8 cellular contexts compared by ENCODE assay signal in genomic region chr2:241507430-241508239, GRCh38. TPM values are rescaled to one million over a fixed set of nuclear protein-coding genes. Genes with fewer than 3 reads are reported as not detected.
DNase-seq lines count a peak whose midpoint lies in the region; ATAC-seq, FAIRE-seq and TF ChIP-seq lines count a peak whose summit lies in the region.

No MANE protein-coding gene starts in this region.

- POLR2A ChIA-PET in activated B cell treated with CpG ODN at 0.5 μM for 24 hours (lab: Charles Lee): interaction anchor here (0.6 to 1.1 kb wide), 3 partner anchors 21 to 194 kb away, joined by 3 to 9 read pairs (median 5); partner anchors contain the start of gene ING5

- no peaks in the 10 kb centered on the region for H3K27me3 Mint-ChIP-seq in activated B cell treated with CpG ODN at 0.5 μM for 24 hours
- no peaks in the 10 kb centered on the region for H3K27me3 Mint-ChIP-seq in stimulated activated naive CD8-positive, alpha-beta T cell treated with anti-CD3 and anti-CD28 coated beads, Interleukin-15, Interleukin-2, amounts not matched to agents 100 ng/mL and 50 ng/mL, for 24 hours

- H4K91ac ChIP-seq in mesenchymal stem cell (ENCODE audit: low read length): no peak overlapping the region

- no peaks in the 10 kb centered on the region for H3K27me3 ChIP-seq in mesenchymal stem cell (ENCODE audit: control insufficient read depth in 1 of 2, insufficient read depth in 1 of 2, low read length in 2 of 2)

- no peak for TF ChIP-seq CTCF in activated B cell treated with CpG ODN at 0.5 μM for 24 hours (IDR thresholded peaks at IDR 0.05)

- DNase-seq in DMS114 treated with DMSO at 0.1 percent for 48 hours (lab: John Stamatoyannopoulos, UW; ENCODE audit: unreplicated experiment): peak; percentile 13
- peak; percentile 75 for DNase-seq in HTR-8/SVneo (ENCODE audit: insufficient read length, low spot score)
- DNase-seq in activated B cell treated with CpG ODN at 0.5 μM for 24 hours: peak; percentile 39
- peak; percentile 80 for DNase-seq in ecto neural progenitor cell (ENCODE audit: low spot score)
- DNase-seq in mesenchymal stem cell: peak; percentile 77
- DNase-seq in mucosa of gallbladder (ENCODE audit: low spot score): no peak

- peak overlapping the region in 1 of 2 experiments; percentile 92 for H3K14ac ChIP-seq in mesenchymal stem cell (ENCODE audit: low read length in 2 of 2)

- no peak overlapping the region for H4K8ac ChIP-seq in mesenchymal stem cell (ENCODE audit: low read length)

- peak overlapping the region; percentile 80 to 85 for H3K4me3 ChIP-seq in mesenchymal stem cell (ENCODE audit: insufficient read depth in 1 of 2, low read depth in 1 of 2, low read length in 2 of 2)

- H3K4me1 Mint-ChIP-seq in activated B cell treated with CpG ODN at 0.5 μM for 24 hours: peaks cover 23% of the 10 kb centered on the region
- peaks cover 20% of the 10 kb centered on the region for H3K4me1 Mint-ChIP-seq in stimulated activated naive CD8-positive, alpha-beta T cell treated with anti-CD3 and anti-CD28 coated beads, Interleukin-15, Interleukin-2, amounts not matched to agents 100 ng/mL and 50 ng/mL, for 24 hours (ENCODE audit: low read depth)

- H2BK15ac ChIP-seq in mesenchymal stem cell (ENCODE audit: low read depth, poor library complexity, severe bottlenecking): no peak overlapping the region

- H3K4me2 ChIP-seq in mesenchymal stem cell (ENCODE audit: low read length, poor library complexity, severe bottlenecking): peak overlapping the region; percentile 93

- peaks cover 36% of the 10 kb centered on the region for H3K4me1 ChIP-seq in mesenchymal stem cell (ENCODE audit: control insufficient read depth, insufficient read depth, low read depth, low read length)

- H3K27ac Mint-ChIP-seq in activated B cell treated with CpG ODN at 0.5 μM for 24 hours: no peak overlapping the region
- peak overlapping the region; percentile 76 for H3K27ac Mint-ChIP-seq in stimulated activated naive CD8-positive, alpha-beta T cell treated with anti-CD3 and anti-CD28 coated beads, Interleukin-15, Interleukin-2, amounts not matched to agents 100 ng/mL and 50 ng/mL, for 24 hours

- H2BK12ac ChIP-seq in mesenchymal stem cell (ENCODE audit: low read length in 2 of 2): peak overlapping the region in 1 of 2 experiments; percentile 31

- peak overlapping the region; percentile 20 for H2BK5ac ChIP-seq in mesenchymal stem cell (ENCODE audit: low read depth, low read length, poor library complexity, severe bottlenecking)

- no peak overlapping the region for H3K27ac ChIP-seq in mesenchymal stem cell (ENCODE audit: low read length, poor library complexity, severe bottlenecking)

- peak overlapping the region; percentile 98 for H2BK120ac ChIP-seq in mesenchymal stem cell (ENCODE audit: low read depth, low read length)

- H3K79me1 ChIP-seq in mesenchymal stem cell (replicated peaks; ENCODE audit: low read length, poor library complexity, severe bottlenecking): peaks cover 19% of the 10 kb centered on the region

- peak overlapping the region; percentile 84 for H3K9ac ChIP-seq in mesenchymal stem cell (ENCODE audit: low read length)

- under 1% methylated on average over 59 of the region's 67 CpGs for WGBS in mesenchymal stem cell

- no peaks in the 10 kb centered on the region for H3K9me3 ChIP-seq in mesenchymal stem cell (ENCODE audit: control insufficient read depth, low read length)

- H3K9me3 Mint-ChIP-seq in activated B cell treated with CpG ODN at 0.5 μM for 24 hours: no peaks in the 10 kb centered on the region
- H3K9me3 Mint-ChIP-seq in stimulated activated naive CD8-positive, alpha-beta T cell treated with anti-CD3 and anti-CD28 coated beads, Interleukin-15, Interleukin-2, amounts not matched to agents 100 ng/mL and 50 ng/mL, for 24 hours: no peaks in the 10 kb centered on the region

- H2AFZ ChIP-seq in mesenchymal stem cell (ENCODE audit: low read depth, low read length): peak overlapping the region; percentile 44

- H3K18ac ChIP-seq in mesenchymal stem cell (ENCODE audit: low read depth in 1 of 2, low read length in 2 of 2): peak overlapping the region; percentile 16 to 90

- no peak overlapping the region for H2AK5ac ChIP-seq in mesenchymal stem cell (ENCODE audit: low read length, severe bottlenecking)

- peak; percentile 16 for ATAC-seq in GM21360 (IDR thresholded peaks at IDR 0.05; ENCODE audit: unreplicated experiment)
- ATAC-seq in activated B cell treated with CpG ODN at 0.5 μM for 24 hours (ENCODE audit: low read depth): peak; percentile 1

- H3K4me3 Mint-ChIP-seq in activated B cell treated with CpG ODN at 0.5 μM for 24 hours: peak overlapping the region; percentile 84
- peak overlapping the region; percentile 86 for H3K4me3 Mint-ChIP-seq in stimulated activated naive CD8-positive, alpha-beta T cell treated with anti-CD3 and anti-CD28 coated beads, Interleukin-15, Interleukin-2, amounts not matched to agents 100 ng/mL and 50 ng/mL, for 24 hours

- CTCF ChIA-PET in activated B cell treated with CpG ODN at 0.5 μM for 24 hours (lab: Charles Lee): no interaction called here

- H3K36me3 Mint-ChIP-seq in activated B cell treated with CpG ODN at 0.5 μM for 24 hours (ENCODE audit: low read depth): no peaks in the 10 kb centered on the region
- no peaks in the 10 kb centered on the region for H3K36me3 Mint-ChIP-seq in stimulated activated naive CD8-positive, alpha-beta T cell treated with anti-CD3 and anti-CD28 coated beads, Interleukin-15, Interleukin-2, amounts not matched to agents 100 ng/mL and 50 ng/mL, for 24 hours (ENCODE audit: low read depth)

- intact Hi-C loops in activated B cell treated with CpG ODN at 0.5 μM for 24 hours (cut with micrococcal nuclease): loop anchor here (1.0 to 10.0 kb wide), 14 partner anchors 33 to 1373 kb away; partner anchors contain the start of genes ATG4B, COPS9, DTYMK and HDLBP

- no peak for FAIRE-seq in HTR-8/SVneo (lab: Jason Lieb, UNC)

- peak overlapping the region in 1 of 2 experiments; percentile 65 for H3K4ac ChIP-seq in mesenchymal stem cell (ENCODE audit: low read depth in 1 of 2, low read length in 2 of 2)

- peaks cover 12 to 27% of the 10 kb centered on the region in 2 experiments for H3K36me3 ChIP-seq in mesenchymal stem cell (ENCODE audit: control insufficient read depth in 1 of 2, insufficient read depth in 2 of 2, low read depth in 1 of 2, low read length in 2 of 2)

- peak overlapping the region in 1 of 2 experiments; percentile 66 for H3K23ac ChIP-seq in mesenchymal stem cell (ENCODE audit: low read length in 2 of 2)

RNA-seq across cellular contexts. Expression of gene STK25, which starts 0.7 kb away (rescaled TPM):
- total RNA-seq in activated B cell treated with CpG ODN at 0.5 μM for 24 hours (123 and 151 TPM in 2 replicates), mucosa of gallbladder (158 TPM)
- polyA plus RNA-seq in mesenchymal stem cell (2013, experiment 1 of 2): 86.3 TPM
- 82.9 TPM for polyA plus RNA-seq in mesenchymal stem cell (2013, experiment 2 of 2)

RNA-seq across cellular contexts. Expression of gene BOK, which starts 50.9 kb away (rescaled TPM):
- 0.10 TPM in 1 of 2 replicates, not detected in the other for total RNA-seq in activated B cell treated with CpG ODN at 0.5 μM for 24 hours
- polyA plus RNA-seq in mesenchymal stem cell (2013, experiment 1 of 2): 16.6 TPM
- 17.5 TPM for polyA plus RNA-seq in mesenchymal stem cell (2013, experiment 2 of 2)
- total RNA-seq in mucosa of gallbladder: 76.8 TPM

Comparison
In these comparisons a context has a peak if more than half of its experiments do, and no peak if none do; other contexts are left out.
1. RNA of gene BOK, which starts 50.9 kb away (total RNA-seq): 76.8 TPM in mucosa of gallbladder (single experiment); 0.10 TPM in activated B cell treated with CpG ODN at 0.5 μM for 24 hours; every median in the first group is over 10 times any median in the second.